In genomic region chr6:33549896-33550295, GRCh38 we compare ENCODE assay signal across 28 cellular contexts. TPM values are rescaled to one million over a fixed set of nuclear protein-coding genes. Genes with fewer than 3 reads are reported as not detected.
DNase-seq lines count a peak whose midpoint lies in the region; ATAC-seq, FAIRE-seq and TF ChIP-seq lines count a peak whose summit lies in the region.
"Had no signal": no experiment of that assay in that cellular context is flagged by ENCODE, and none has a peak within 500 bp of the region (broad histone marks: within the 10 kb centered on the region; RNA-seq: fewer than 3 reads in every experiment).

No MANE protein-coding gene starts in this region.

- 97 to 100% methylated on average over 1 to 2 of the region's 2 CpGs for WGBS in endodermal cell (ENCODE audit: insufficient coverage in 1 of 2, insufficient read length in 1 of 2), 2 experiments
- WGBS in trophoblast cell (ENCODE audit: extremely low coverage, insufficient coverage, insufficient read length): no CpG with 5 or more reads among the region's 2 CpGs

- no peak for ATAC-seq in natural killer cell treated with Interleukin-12 subunit alpha and Interleukin-12 subunit beta and Interleukin-15 and Interleukin-18, amount 100 ng/mL, for 72 hours
- ATAC-seq in natural killer cell (no peak), GM21723 (IDR thresholded peaks at IDR 0.05; ENCODE audit: unreplicated experiment) (no peak)
- ATAC-seq: GM12878 had no signal

- H3K4me2 ChIP-seq in keratinocyte (ENCODE audit: control insufficient read depth, extremely low read depth, insufficient read depth, low read depth, low read length) (no peak overlapping the region), trophoblast cell (ENCODE audit: low read length) (no peak overlapping the region)
- H3K4me2 ChIP-seq: BLaER1 had no signal

- no peaks in the 10 kb centered on the region for H3K9me1 ChIP-seq in keratinocyte (ENCODE audit: control insufficient read depth, extremely low read depth, insufficient read depth, low read length)

- no peak for TF ChIP-seq CTCF in natural killer cell (IDR thresholded peaks at IDR 0.05)
- TF ChIP-seq CTCF in endodermal cell (conservative IDR thresholded peaks at IDR 0.05): no peak
- TF ChIP-seq CTCF in keratinocyte (optimal IDR thresholded peaks at IDR 0.05 in 1 of 3, IDR thresholded peaks at IDR 0.05 in 1 of 3, conservative IDR thresholded peaks at IDR 0.05 in 1 of 3; ENCODE audit: extremely low read depth in 1 of 3, insufficient read depth in 2 of 3, low read length in 3 of 3): no peak

- no peak overlapping the region for H3K4me3 Mint-ChIP-seq in natural killer cell treated with Interleukin-12 subunit alpha and Interleukin-12 subunit beta and Interleukin-15 and Interleukin-18, amount 100 ng/mL, for 72 hours
- H3K4me3 Mint-ChIP-seq in natural killer cell (no peak overlapping the region), endodermal cell (no peak overlapping the region)
- H3K4me3 Mint-ChIP-seq: CD14-positive monocyte; CD4-positive, CD25-positive, alpha-beta regulatory T cell; CD8-positive, alpha-beta memory T cell had no signal

- H2BK12ac ChIP-seq in trophoblast cell (ENCODE audit: low read length): no peak overlapping the region

- H3K23ac ChIP-seq in trophoblast cell (ENCODE audit: low read length): no peak overlapping the region

- H3K4me1 Mint-ChIP-seq in natural killer cell treated with Interleukin-12 subunit alpha and Interleukin-12 subunit beta and Interleukin-15 and Interleukin-18, amount 100 ng/mL, for 72 hours (ENCODE audit: low read depth in 2 of 2): peaks cover 18% of the 10 kb centered on the region in 2 donors
- H3K4me1 Mint-ChIP-seq in natural killer cell (peaks cover 12 to 15% of the 10 kb centered on the region in 2 donors), endodermal cell (peaks cover 30% of the 10 kb centered on the region)

- H3K9ac ChIP-seq in endodermal cell (ENCODE audit: extremely low read depth, low read length, poor library complexity, severe bottlenecking) (no peak overlapping the region), keratinocyte (ENCODE audit: control insufficient read depth, extremely low read depth, insufficient read depth, low read length) (no peak overlapping the region), trophoblast cell (ENCODE audit: low read length) (no peak overlapping the region)
- H3K9ac ChIP-seq: BLaER1 had no signal

- H3K27me3 Mint-ChIP-seq in natural killer cell treated with Interleukin-12 subunit alpha and Interleukin-12 subunit beta and Interleukin-15 and Interleukin-18, amount 100 ng/mL, for 72 hours: no peaks in the 10 kb centered on the region
- H3K27me3 Mint-ChIP-seq in natural killer cell (ENCODE audit: low read depth in 2 of 2): no peaks in the 10 kb centered on the region
- H3K27me3 Mint-ChIP-seq in endodermal cell (ENCODE audit: insufficient read depth): no peaks in the 10 kb centered on the region
- H3K27me3 Mint-ChIP-seq: CD4-positive, alpha-beta memory T cell; CD4-positive, CD25-positive, alpha-beta regulatory T cell had no signal

- H3K9me3 ChIP-seq in endodermal cell (ENCODE audit: control insufficient read depth, low read length) (no peaks in the 10 kb centered on the region), keratinocyte (ENCODE audit: control insufficient read depth, low read depth, low read length) (no peaks in the 10 kb centered on the region), trophoblast cell (ENCODE audit: insufficient read depth, low read depth, low read length) (peaks cover 1% of the 10 kb centered on the region)
- H3K9me3 ChIP-seq: BE2C, BLaER1 had no signal

- H3K79me1 ChIP-seq in trophoblast cell (ENCODE audit: low read length): no peaks in the 10 kb centered on the region

- no peaks in the 10 kb centered on the region for H3K36me3 Mint-ChIP-seq in natural killer cell treated with Interleukin-12 subunit alpha and Interleukin-12 subunit beta and Interleukin-15 and Interleukin-18, amount 100 ng/mL, for 72 hours
- H3K36me3 Mint-ChIP-seq in natural killer cell (no peaks in the 10 kb centered on the region), endodermal cell (ENCODE audit: low read depth) (no peaks in the 10 kb centered on the region)
- H3K36me3 Mint-ChIP-seq: CD14-positive monocyte; CD4-positive, alpha-beta memory T cell; CD4-positive, CD25-positive, alpha-beta regulatory T cell; CD8-positive, alpha-beta memory T cell had no signal

- dilution Hi-C loops in keratinocyte (cut with MboI; ENCODE audit: extremely low pct_ligation_motif_present, low sequenced_read_pairs): no loop called here

- H2AK5ac ChIP-seq in trophoblast cell (ENCODE audit: low read length): no peak overlapping the region

- H4K91ac ChIP-seq in trophoblast cell (ENCODE audit: low read depth, low read length): no peak overlapping the region

- H4K12ac ChIP-seq in trophoblast cell (ENCODE audit: low read depth, low read length): no peak overlapping the region

- intact Hi-C loops in natural killer cell (cut with micrococcal nuclease): no loop called here

- no peaks in the 10 kb centered on the region for H3K27me3 ChIP-seq in endodermal cell (ENCODE audit: control insufficient read depth, insufficient read depth, low read length, poor library complexity, severe bottlenecking)
- H3K27me3 ChIP-seq in keratinocyte (ENCODE audit: control insufficient read depth, extremely low read depth, insufficient read depth, low read length): no peaks in the 10 kb centered on the region
- H3K27me3 ChIP-seq in trophoblast cell (ENCODE audit: insufficient read depth, low read length): no peaks in the 10 kb centered on the region
- H3K27me3 ChIP-seq: BE2C, BLaER1 had no signal

- no peak overlapping the region for H3K4ac ChIP-seq in trophoblast cell (ENCODE audit: low read depth, low read length)

- no peak overlapping the region for H2AFZ ChIP-seq in keratinocyte (ENCODE audit: control insufficient read depth, low read length)
- no peak overlapping the region for H2AFZ ChIP-seq in trophoblast cell (ENCODE audit: insufficient read depth, low read length, poor library complexity)

- H4K8ac ChIP-seq in trophoblast cell (ENCODE audit: low read depth, low read length): no peak overlapping the region

- H3K4me1 ChIP-seq in endodermal cell (ENCODE audit: control insufficient read depth, insufficient read depth, low read length): peaks cover 8% of the 10 kb centered on the region
- peaks cover 12% of the 10 kb centered on the region for H3K4me1 ChIP-seq in keratinocyte (ENCODE audit: control insufficient read depth, extremely low read depth, insufficient read depth, low read length)
- H3K4me1 ChIP-seq in trophoblast cell (ENCODE audit: control insufficient read depth in 1 of 2, insufficient read depth in 2 of 2, low read length in 2 of 2): peaks cover 2 to 5% of the 10 kb centered on the region in 2 experiments

- DNase-seq in natural killer cell treated with Interleukin-12 subunit alpha and Interleukin-12 subunit beta and Interleukin-15 and Interleukin-18, amount 100 ng/mL, for 72 hours (ENCODE audit: low spot score): peak; percentile 28
- DNase-seq in natural killer cell: no peak
- no peak for DNase-seq in endodermal cell
- DNase-seq in keratinocyte (ENCODE audit: low read depth, low spot score): no peak
- peak; percentile 88 to 94 for DNase-seq in trophoblast cell
- DNase-seq in activated CD8-positive, alpha-beta memory T cell treated with anti-CD3 and anti-CD28 coated beads, Interleukin-2, amount 50 U/mL, for 4 hours: no peak
- DNase-seq in medulla oblongata (ENCODE audit: extremely low spot score): no peak
- DNase-seq: 8988T; ACHN; BE2C; C1 segment of cervical spinal cord; CD4-positive, alpha-beta memory T cell; CD4-positive, CD25-positive, alpha-beta regulatory T cell; CD8-positive, alpha-beta memory T cell; COR-L47; DMS 273 treated with DMSO at 0.1 percent for 48 hours; DMS153; DMS53; DMS79; DND-41; EL; GDM1 had no signal

- H3K14ac ChIP-seq in trophoblast cell (ENCODE audit: low read length): no peak overlapping the region

- H3K4me3 ChIP-seq in endodermal cell (ENCODE audit: low read length) (no peak overlapping the region), keratinocyte (ENCODE audit: control insufficient read depth in 2 of 3, extremely low read depth in 1 of 3, insufficient read depth in 2 of 3, low read depth in 1 of 3, low read length in 3 of 3) (no peak overlapping the region), trophoblast cell (ENCODE audit: low read depth, low read length) (no peak overlapping the region)
- H3K4me3 ChIP-seq: BLaER1, GM12878 had no signal

- FAIRE-seq in keratinocyte (lab: Jason Lieb, UNC): no peak
- FAIRE-seq: A204.1, GM12878, GM18507 had no signal

- no peak overlapping the region for H3K18ac ChIP-seq in trophoblast cell (ENCODE audit: low read length)

- H3K9me3 Mint-ChIP-seq in natural killer cell treated with Interleukin-12 subunit alpha and Interleukin-12 subunit beta and Interleukin-15 and Interleukin-18, amount 100 ng/mL, for 72 hours: no peaks in the 10 kb centered on the region
- H3K9me3 Mint-ChIP-seq in natural killer cell (no peaks in the 10 kb centered on the region), endodermal cell (no peaks in the 10 kb centered on the region)
- H3K9me3 Mint-ChIP-seq: CD4-positive, alpha-beta memory T cell; CD4-positive, CD25-positive, alpha-beta regulatory T cell; CD8-positive, alpha-beta memory T cell had no signal

- H2BK5ac ChIP-seq in trophoblast cell (ENCODE audit: low read depth, low read length, poor library complexity): no peak overlapping the region

- H4K20me1 ChIP-seq in keratinocyte (ENCODE audit: control insufficient read depth, extremely low read depth, insufficient read depth, low read length): no peaks in the 10 kb centered on the region
- H4K20me1 ChIP-seq: BLaER1 had no signal

- peak overlapping the region in 1 of 2 donors; percentile 95 for H3K27ac Mint-ChIP-seq in natural killer cell treated with Interleukin-12 subunit alpha and Interleukin-12 subunit beta and Interleukin-15 and Interleukin-18, amount 100 ng/mL, for 72 hours
- H3K27ac Mint-ChIP-seq in natural killer cell (no peak overlapping the region), endodermal cell (peak overlapping the region; percentile 65)
- H3K27ac Mint-ChIP-seq: CD14-positive monocyte had no signal

- H3K36me3 ChIP-seq in endodermal cell (ENCODE audit: control insufficient read depth, insufficient read depth, low read length): no peaks in the 10 kb centered on the region
- H3K36me3 ChIP-seq in keratinocyte (ENCODE audit: control insufficient read depth in 2 of 2, extremely low read depth in 1 of 2, insufficient read depth in 2 of 2, low read length in 2 of 2): no peaks in the 10 kb centered on the region
- H3K36me3 ChIP-seq in trophoblast cell (ENCODE audit: control insufficient read depth in 1 of 2, insufficient read depth in 2 of 2, low read length in 2 of 2): no peaks in the 10 kb centered on the region
- H3K36me3 ChIP-seq: BE2C, BLaER1 had no signal

- H3K79me2 ChIP-seq in keratinocyte (ENCODE audit: control insufficient read depth, insufficient read depth, low read length) (no peaks in the 10 kb centered on the region), trophoblast cell (ENCODE audit: control insufficient read depth, insufficient read depth, low read length, poor library complexity) (no peaks in the 10 kb centered on the region)

- H3K27ac ChIP-seq in endodermal cell (ENCODE audit: low read depth, low read length) (no peak overlapping the region), keratinocyte (ENCODE audit: control insufficient read depth, insufficient read depth, low read length) (peak overlapping the region; percentile 43), trophoblast cell (ENCODE audit: low read depth, low read length) (no peak overlapping the region)
- H3K27ac ChIP-seq: BLaER1 had no signal

- H2BK120ac ChIP-seq in trophoblast cell (ENCODE audit: insufficient read depth, low read length, poor library complexity): no peak overlapping the region

RNA-seq across cellular contexts. Expression of gene BAK1, which starts 30.2 kb away (rescaled TPM):
- 100 to 1,000 TPM; 101 to 103 TPM for total RNA-seq in natural killer cell treated with Interleukin-12 subunit alpha and Interleukin-12 subunit beta and Interleukin-15 and Interleukin-18, amount 100 ng/mL, for 72 hours
- total RNA-seq in natural killer cell (10 to 100 TPM; 36.3 to 49.8 (median 40.7) TPM), endodermal cell (10 to 100 TPM; 39.9 to 41.2 TPM)
- polyA plus RNA-seq in endodermal cell (2013, experiment 1 of 2): 28.1 TPM
- polyA plus RNA-seq in endodermal cell (2013, experiment 2 of 2): 27.8 TPM
- 61.1 to 93.0 TPM (median 71.1 TPM) in 3 replicates for polyA plus RNA-seq in keratinocyte
- 5.8 TPM for polyA plus RNA-seq in keratinocyte (2011; ENCODE audit: low read depth)
- 62.2 and 89.3 TPM in 2 replicates for polyA plus RNA-seq in keratinocyte (2011; cell fraction: cytosol; rRNA removed)
- 43.7 and 54.2 TPM in 2 replicates for polyA plus RNA-seq in keratinocyte (2011; cell fraction: nucleus; rRNA removed)
- 37.3 and 78.3 TPM in 2 replicates for polyA plus RNA-seq in keratinocyte (2012; ENCODE audit: low replicate concordance)
- polyA minus RNA-seq in keratinocyte: 77.2 to 120 TPM (median 120 TPM) in 3 replicates
- polyA minus RNA-seq in keratinocyte (2011; cell fraction: cytosol; rRNA and poly(A)+ RNA removed): 138 TPM
- polyA minus RNA-seq in keratinocyte (2011; cell fraction: nucleus; rRNA and poly(A)+ RNA removed): 39.0 and 43.5 TPM in 2 replicates
- polyA plus RNA-seq in trophoblast cell (2013): 10.7 TPM in 2 replicates

Comparison
In these comparisons a context has a peak if more than half of its experiments do, and no peak if none do; other contexts are left out.
1. DNase-seq: peak in natural killer cell treated with Interleukin-12 subunit alpha and Interleukin-12 subunit beta and Interleukin-15 and Interleukin-18, amount 100 ng/mL, for 72 hours (single experiment) and trophoblast cell (2 of 2); none in natural killer cell (single experiment), endodermal cell (single experiment), keratinocyte (single experiment), activated CD8-positive, alpha-beta memory T cell treated with anti-CD3 and anti-CD28 coated beads, Interleukin-2, amount 50 U/mL, for 4 hours (single experiment) and medulla oblongata (single experiment).